In genomic region chr16:27549607-27549856, GRCh38 we compare ENCODE assay signal across 1 cellular context.
TF ChIP-seq lines count a peak whose summit lies in the region.

No MANE protein-coding gene starts in this region.

TF ChIP-seq in HepG2, 621 proteins besides CTCF, POLR2A, EP300 and RAD21 (continued from another document):
- no peak for TF ChIP-seq ZNF646 (CRISPR knock-in tag; IDR thresholded peaks at IDR 0.05)
- no peak for TF ChIP-seq DRAP1 (CRISPR knock-in tag; IDR thresholded peaks at IDR 0.05)
- no peak for TF ChIP-seq ZBTB2 (CRISPR knock-in tag; IDR thresholded peaks at IDR 0.05; ENCODE audit: low read depth)
- TF ChIP-seq ZNF30 (CRISPR knock-in tag; IDR thresholded peaks at IDR 0.05): peak; percentile 67; the same call in 1 of the 2 replicates
- no peak for TF ChIP-seq PLSCR1 (CRISPR knock-in tag; IDR thresholded peaks at IDR 0.05; ENCODE audit: borderline replicate concordance)
- TF ChIP-seq ZNF841 (CRISPR knock-in tag; IDR thresholded peaks at IDR 0.05; ENCODE audit: borderline replicate concordance): no peak
- TF ChIP-seq MIER3 (CRISPR knock-in tag; IDR thresholded peaks at IDR 0.05; ENCODE audit: borderline replicate concordance): no peak
- TF ChIP-seq HMG20A (CRISPR knock-in tag; IDR thresholded peaks at IDR 0.05; ENCODE audit: borderline replicate concordance): no peak
- no peak for TF ChIP-seq KDM3A (CRISPR knock-in tag; IDR thresholded peaks at IDR 0.05; ENCODE audit: low read depth)
- TF ChIP-seq DMAP1 (CRISPR knock-in tag; IDR thresholded peaks at IDR 0.05): no peak
